In genomic region chr6:147958683-147959082, GRCh38 we compare ENCODE assay signal across 12 cellular contexts.
"Had no signal": no experiment of that assay in that cellular context is flagged by ENCODE, and none has a peak within 500 bp of the region (broad histone marks: within the 10 kb centered on the region; RNA-seq: fewer than 3 reads in every experiment).

No MANE protein-coding gene starts in this region.

- DNase-seq: activated naive CD4-positive, alpha-beta T cell treated with anti-CD3 and anti-CD28 coated beads, Interleukin-2, amount 10 ng/mL, durations not matched to agents 7 days and 5 days; activated T-cell treated with anti-CD3 and anti-CD28 coated beads for 4 hours; dorsolateral prefrontal cortex; endodermal cell; head of caudate nucleus; left cardiac atrium; psoas muscle; right lobe of liver; stimulated activated naive CD8-positive, alpha-beta T cell treated with anti-CD3 and anti-CD28 coated beads, Interleukin-15, amount 100 ng/mL, for 72 hours; testis had no signal

- H3K4me1 ChIP-seq: psoas muscle, right lobe of liver, testis had no signal

- H3K36me3 ChIP-seq: cardiac muscle cell, right lobe of liver had no signal

- H3K27ac ChIP-seq: cardiac muscle cell, dorsolateral prefrontal cortex, psoas muscle, right lobe of liver, testis had no signal

- H3K27me3 ChIP-seq: cardiac muscle cell, dorsolateral prefrontal cortex, right lobe of liver, testis had no signal

- H3K9me3 ChIP-seq: psoas muscle, right lobe of liver, testis had no signal

- ATAC-seq: activated T-helper 17 cell treated with anti-CD3 and anti-CD28 coated beads, Interleukin-2, amount 50 U/mL, for 72 hours; left cardiac atrium; psoas muscle; right lobe of liver; stimulated activated naive CD8-positive, alpha-beta T cell treated with anti-CD3 and anti-CD28 coated beads, Interleukin-15, amount 100 ng/mL, for 72 hours had no signal

- H3K4me3 ChIP-seq: cardiac muscle cell, dorsolateral prefrontal cortex, psoas muscle, right lobe of liver, testis had no signal
